ENCODE assay signal across 8 cellular contexts in the genomic region with DNA sequence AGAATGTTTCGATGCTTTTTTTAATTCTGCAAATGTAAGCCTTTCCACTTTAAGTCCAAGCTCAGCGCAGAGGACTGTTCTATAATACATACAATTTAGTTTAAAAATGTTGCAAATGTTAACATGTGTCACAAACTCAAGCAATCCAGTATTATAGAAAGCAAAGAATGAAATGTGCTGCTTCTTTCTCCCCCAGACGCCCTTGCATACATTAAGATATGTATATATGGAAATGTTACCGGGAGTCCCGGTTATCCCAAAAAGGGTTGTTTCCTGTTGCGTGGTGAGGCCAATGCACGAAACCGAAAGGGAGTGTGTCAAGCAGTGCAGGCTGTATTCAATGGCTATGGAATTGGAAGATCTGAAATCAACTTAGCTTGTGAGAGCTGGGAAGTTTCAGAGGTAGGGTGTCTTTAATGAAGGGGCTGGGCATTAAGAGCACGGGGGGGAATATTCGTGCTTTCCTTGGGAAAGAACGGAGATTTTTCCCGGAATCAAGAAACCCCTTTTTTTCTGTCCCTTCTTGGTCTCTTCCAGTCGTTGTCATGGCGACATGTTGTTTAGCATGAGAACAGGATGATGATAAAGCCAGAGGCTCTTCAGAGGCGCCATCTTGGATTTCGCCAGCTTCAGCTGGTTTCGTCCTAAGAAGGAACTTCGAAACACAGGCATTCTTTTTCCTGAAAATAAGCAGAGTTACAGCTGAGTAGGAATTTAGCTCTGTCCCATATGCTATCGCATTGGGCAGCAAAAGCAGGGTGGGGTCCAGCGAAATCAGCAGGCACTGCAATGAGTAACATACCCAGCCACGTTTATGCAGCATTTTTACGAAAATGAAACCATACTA. TPM values are rescaled to one million over a fixed set of nuclear protein-coding genes. Genes with fewer than 3 reads are reported as not detected.
DNase-seq lines count a peak whose midpoint lies in the region; ATAC-seq, FAIRE-seq and TF ChIP-seq lines count a peak whose summit lies in the region.

No MANE protein-coding gene starts in this region.

- no peaks in the 10 kb centered on the region for H3K79me2 ChIP-seq in keratinocyte (ENCODE audit: control insufficient read depth, insufficient read depth, low read length)

- H2AFZ ChIP-seq in keratinocyte (ENCODE audit: control insufficient read depth, low read length): peak overlapping the region; percentile 95

- dilution Hi-C loops in keratinocyte (cut with MboI; ENCODE audit: extremely low pct_ligation_motif_present, low sequenced_read_pairs): no loop called here

- no peaks in the 10 kb centered on the region for H4K20me1 ChIP-seq in keratinocyte (ENCODE audit: control insufficient read depth, extremely low read depth, insufficient read depth, low read length)

- FAIRE-seq in keratinocyte (lab: Jason Lieb, UNC): peak; percentile 77

- H3K27me3 ChIP-seq in keratinocyte (ENCODE audit: control insufficient read depth, extremely low read depth, insufficient read depth, low read length): no peaks in the 10 kb centered on the region

- no peaks in the 10 kb centered on the region for H3K36me3 ChIP-seq in keratinocyte (ENCODE audit: control insufficient read depth in 2 of 2, extremely low read depth in 1 of 2, insufficient read depth in 2 of 2, low read length in 2 of 2)

- peak; percentile 99 for DNase-seq in AG10803 (ENCODE audit: low read depth)
- peak; percentile 92 for DNase-seq in NCI-H446 treated with DMSO at 0.1 percent for 48 hours (lab: John Stamatoyannopoulos, UW)
- DNase-seq in cerebellar nuclear complex (lab: John Stamatoyannopoulos, UW): peak; percentile 60 to 94
- no peak for DNase-seq in keratinocyte (ENCODE audit: low read depth, low spot score)
- DNase-seq in stimulated activated CD4-positive, alpha-beta T cell treated with anti-CD3 and anti-CD28 coated beads, Interleukin-12 subunit alpha, Interleukin-12 subunit beta, amount 100 ng/mL, for 48 hours (ENCODE audit: low read depth in 2 of 3, low spot score in 1 of 3): peak; percentile 53 to 75 (median 60)

- peaks cover 33% of the 10 kb centered on the region for H3K4me1 ChIP-seq in keratinocyte (ENCODE audit: control insufficient read depth, extremely low read depth, insufficient read depth, low read length)

- TF ChIP-seq CTCF in AG10803 (conservative IDR thresholded peaks at IDR 0.05; ENCODE audit: low read length): no peak
- peak in 1 of 3 experiments; percentile 3 for TF ChIP-seq CTCF in keratinocyte (optimal IDR thresholded peaks at IDR 0.05 in 1 of 3, IDR thresholded peaks at IDR 0.05 in 1 of 3, conservative IDR thresholded peaks at IDR 0.05 in 1 of 3; ENCODE audit: extremely low read depth in 1 of 3, insufficient read depth in 2 of 3, low read length in 3 of 3)

- H3K4me2 ChIP-seq in keratinocyte (ENCODE audit: control insufficient read depth, extremely low read depth, insufficient read depth, low read depth, low read length): peak overlapping the region; percentile 84

- H3K4me3 ChIP-seq in AG10803 (ENCODE audit: low read length) (peak overlapping the region; percentile 89), keratinocyte (ENCODE audit: control insufficient read depth in 2 of 3, extremely low read depth in 1 of 3, insufficient read depth in 2 of 3, low read depth in 1 of 3, low read length in 3 of 3) (peak overlapping the region; percentile 52 to 91 (median 69))

- peak overlapping the region; percentile 89 for H3K9ac ChIP-seq in keratinocyte (ENCODE audit: control insufficient read depth, extremely low read depth, insufficient read depth, low read length)

- peaks cover 2% of the 10 kb centered on the region for H3K9me1 ChIP-seq in keratinocyte (ENCODE audit: control insufficient read depth, extremely low read depth, insufficient read depth, low read length)

- H3K9me3 ChIP-seq in keratinocyte (ENCODE audit: control insufficient read depth, low read depth, low read length): no peaks in the 10 kb centered on the region

- peak overlapping the region; percentile 98 for H3K27ac ChIP-seq in keratinocyte (ENCODE audit: control insufficient read depth, insufficient read depth, low read length)

- ATAC-seq in GM19035 (IDR thresholded peaks at IDR 0.05; ENCODE audit: unreplicated experiment): peak; percentile 63
- peak; percentile 78 for ATAC-seq in HG03342 (IDR thresholded peaks at IDR 0.05; ENCODE audit: unreplicated experiment)
- peak; percentile 68 to 72 for ATAC-seq in activated CD4-positive, CD25-positive, alpha-beta regulatory T cell treated with anti-CD3 and anti-CD28 coated beads, Interleukin-2, amount 50 U/mL, for 24 hours

RNA-seq across cellular contexts. Expression of gene NQO2, which starts 10.1 kb away (rescaled TPM):
- polyA plus RNA-seq in keratinocyte: 22.2 to 24.0 TPM (median 22.9 TPM) in 3 replicates
- 40.7 TPM for polyA plus RNA-seq in keratinocyte (2011; ENCODE audit: low read depth)
- polyA plus RNA-seq in keratinocyte (2011; cell fraction: cytosol; rRNA removed): 19.0 and 24.6 TPM in 2 replicates
- 14.2 and 14.7 TPM in 2 replicates for polyA plus RNA-seq in keratinocyte (2011; cell fraction: nucleus; rRNA removed)
- 18.6 and 22.2 TPM in 2 replicates for polyA plus RNA-seq in keratinocyte (2012; ENCODE audit: low replicate concordance)
- 15.9 to 25.1 TPM (median 19.6 TPM) in 3 replicates for polyA minus RNA-seq in keratinocyte
- 12.9 TPM for polyA minus RNA-seq in keratinocyte (2011; cell fraction: cytosol; rRNA and poly(A)+ RNA removed)
- 4.2 and 4.8 TPM in 2 replicates for polyA minus RNA-seq in keratinocyte (2011; cell fraction: nucleus; rRNA and poly(A)+ RNA removed)

RNA-seq across cellular contexts. Expression of gene SERPINB6, which starts 18.2 kb away (rescaled TPM):
- 66.1 to 78.2 TPM (median 66.4 TPM) in 3 replicates for polyA plus RNA-seq in keratinocyte
- 43.0 TPM for polyA plus RNA-seq in keratinocyte (2011; ENCODE audit: low read depth)
- polyA plus RNA-seq in keratinocyte (2011; cell fraction: cytosol; rRNA removed): 84.2 and 87.7 TPM in 2 replicates
- polyA plus RNA-seq in keratinocyte (2011; cell fraction: nucleus; rRNA removed): 72.5 and 77.2 TPM in 2 replicates
- polyA plus RNA-seq in keratinocyte (2012; ENCODE audit: low replicate concordance): 41.9 and 70.2 TPM in 2 replicates
- polyA minus RNA-seq in keratinocyte: 36.0 to 55.1 TPM (median 46.5 TPM) in 3 replicates
- 46.2 TPM for polyA minus RNA-seq in keratinocyte (2011; cell fraction: cytosol; rRNA and poly(A)+ RNA removed)
- polyA minus RNA-seq in keratinocyte (2011; cell fraction: nucleus; rRNA and poly(A)+ RNA removed): 18.0 and 28.6 TPM in 2 replicates
